Comparison of ENCODE assay signal across 9 cellular contexts in genomic region chr10:79286318-79286951, GRCh38.
DNase-seq lines count a peak whose midpoint lies in the region; ATAC-seq and TF ChIP-seq lines count a peak whose summit lies in the region.
"Had no signal": no experiment of that assay in that cellular context is flagged by ENCODE, and none has a peak within 500 bp of the region (broad histone marks: within the 10 kb centered on the region; RNA-seq: fewer than 3 reads in every experiment).

No MANE protein-coding gene starts in this region.

- ATAC-seq in GM19438 (IDR thresholded peaks at IDR 0.05; ENCODE audit: low read depth, unreplicated experiment) (peak; percentile 88), HG03571 (IDR thresholded peaks at IDR 0.05; ENCODE audit: unreplicated experiment) (peak; percentile 79), WTC11 (no peak)

- H3K27ac Mint-ChIP-seq in WTC11 = peak overlapping the region; percentile 41; the same call in 1 of the 2 replicates

- H3K27me3 Mint-ChIP-seq in WTC11 (ENCODE audit: low read depth) = no peaks in the 10 kb centered on the region

- no peak for TF ChIP-seq CTCF in WTC11 (IDR thresholded peaks at IDR 0.05)

- H3K9me3 Mint-ChIP-seq in WTC11 = no peaks in the 10 kb centered on the region
- H3K9me3 Mint-ChIP-seq: nephron had no signal

- CTCF ChIA-PET in WTC11 (lab: Charles Lee) = no interaction called here

- H3K4me1 Mint-ChIP-seq in WTC11 = peaks cover 6% of the 10 kb centered on the region; the same call in 1 of the 2 replicates

- DNase-seq in CD1c-positive myeloid dendritic cell (ENCODE audit: extremely low spot score) (peak; percentile 100), WTC11 (ENCODE audit: low spot score) (no peak), brain pericyte (ENCODE audit: low read depth, low spot score) (peak; percentile 88), middle frontal gyrus (ENCODE audit: extremely low spot score, low spot score) (peak; percentile 79), NCI-H187 (lab: John Stamatoyannopoulos, UW) (no peak)
- peak; percentile 87 to 91 for DNase-seq in stimulated activated CD8-positive, alpha-beta memory T cell treated with anti-CD3 and anti-CD28 coated beads, Interleukin-7, amount 100 ng/mL, for 4 hours (ENCODE audit: low read depth in 2 of 2)

- H3K4me3 Mint-ChIP-seq in WTC11 = no peak overlapping the region
- H3K4me3 Mint-ChIP-seq: nephron had no signal

- POLR2A ChIA-PET in WTC11 (lab: Charles Lee) = no interaction called here

- H3K36me3 Mint-ChIP-seq in WTC11 = peaks cover 6% of the 10 kb centered on the region

TF ChIP-seq in WTC11, 78 proteins besides CTCF, POLR2A, EP300 and RAD21:
- TF ChIP-seq FOXJ3 (CRISPR knock-in tag; IDR thresholded peaks at IDR 0.05; ENCODE audit: borderline replicate concordance) = no peak
- no peak for TF ChIP-seq FOXP1 (CRISPR knock-in tag; IDR thresholded peaks at IDR 0.05; ENCODE audit: borderline replicate concordance)
- no peak for TF ChIP-seq ELF4 (CRISPR knock-in tag; IDR thresholded peaks at IDR 0.05; ENCODE audit: low read depth)
- TF ChIP-seq, protein P1, sequence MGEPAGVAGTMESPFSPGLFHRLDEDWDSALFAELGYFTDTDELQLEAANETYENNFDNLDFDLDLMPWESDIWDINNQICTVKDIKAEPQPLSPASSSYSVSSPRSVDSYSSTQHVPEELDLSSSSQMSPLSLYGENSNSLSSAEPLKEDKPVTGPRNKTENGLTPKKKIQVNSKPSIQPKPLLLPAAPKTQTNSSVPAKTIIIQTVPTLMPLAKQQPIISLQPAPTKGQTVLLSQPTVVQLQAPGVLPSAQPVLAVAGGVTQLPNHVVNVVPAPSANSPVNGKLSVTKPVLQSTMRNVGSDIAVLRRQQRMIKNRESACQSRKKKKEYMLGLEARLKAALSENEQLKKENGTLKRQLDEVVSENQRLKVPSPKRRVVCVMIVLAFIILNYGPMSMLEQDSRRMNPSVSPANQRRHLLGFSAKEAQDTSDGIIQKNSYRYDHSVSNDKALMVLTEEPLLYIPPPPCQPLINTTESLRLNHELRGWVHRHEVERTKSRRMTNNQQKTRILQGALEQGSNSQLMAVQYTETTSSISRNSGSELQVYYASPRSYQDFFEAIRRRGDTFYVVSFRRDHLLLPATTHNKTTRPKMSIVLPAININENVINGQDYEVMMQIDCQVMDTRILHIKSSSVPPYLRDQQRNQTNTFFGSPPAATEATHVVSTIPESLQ (CRISPR knock-in tag; IDR thresholded peaks at IDR 0.05) = no peak
- TF ChIP-seq, protein P2, sequence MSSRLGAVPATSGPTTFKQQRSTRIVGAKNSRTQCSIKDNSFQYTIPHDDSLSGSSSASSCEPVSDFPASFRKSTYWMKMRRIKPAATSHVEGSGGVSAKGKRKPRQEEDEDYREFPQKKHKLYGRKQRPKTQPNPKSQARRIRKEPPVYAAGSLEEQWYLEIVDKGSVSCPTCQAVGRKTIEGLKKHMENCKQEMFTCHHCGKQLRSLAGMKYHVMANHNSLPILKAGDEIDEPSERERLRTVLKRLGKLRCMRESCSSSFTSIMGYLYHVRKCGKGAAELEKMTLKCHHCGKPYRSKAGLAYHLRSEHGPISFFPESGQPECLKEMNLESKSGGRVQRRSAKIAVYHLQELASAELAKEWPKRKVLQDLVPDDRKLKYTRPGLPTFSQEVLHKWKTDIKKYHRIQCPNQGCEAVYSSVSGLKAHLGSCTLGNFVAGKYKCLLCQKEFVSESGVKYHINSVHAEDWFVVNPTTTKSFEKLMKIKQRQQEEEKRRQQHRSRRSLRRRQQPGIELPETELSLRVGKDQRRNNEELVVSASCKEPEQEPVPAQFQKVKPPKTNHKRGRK (CRISPR knock-in tag; IDR thresholded peaks at IDR 0.05; ENCODE audit: borderline replicate concordance) = no peak
- no peak for TF ChIP-seq IRF2 (CRISPR knock-in tag; IDR thresholded peaks at IDR 0.05; ENCODE audit: borderline replicate concordance, low read depth)
- TF ChIP-seq TCF7 (CRISPR knock-in tag; IDR thresholded peaks at IDR 0.05; ENCODE audit: low read depth) = no peak
- TF ChIP-seq USF2 (CRISPR knock-in tag; IDR thresholded peaks at IDR 0.05) = no peak
- TF ChIP-seq E2F1 (CRISPR knock-in tag; IDR thresholded peaks at IDR 0.05) = no peak
- TF ChIP-seq, protein P3, sequence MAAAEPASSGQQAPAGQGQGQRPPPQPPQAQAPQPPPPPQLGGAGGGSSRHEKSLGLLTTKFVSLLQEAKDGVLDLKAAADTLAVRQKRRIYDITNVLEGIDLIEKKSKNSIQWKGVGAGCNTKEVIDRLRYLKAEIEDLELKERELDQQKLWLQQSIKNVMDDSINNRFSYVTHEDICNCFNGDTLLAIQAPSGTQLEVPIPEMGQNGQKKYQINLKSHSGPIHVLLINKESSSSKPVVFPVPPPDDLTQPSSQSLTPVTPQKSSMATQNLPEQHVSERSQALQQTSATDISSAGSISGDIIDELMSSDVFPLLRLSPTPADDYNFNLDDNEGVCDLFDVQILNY (CRISPR knock-in tag; IDR thresholded peaks at IDR 0.05) = no peak
- no peak for TF ChIP-seq GABPB1 (CRISPR knock-in tag; IDR thresholded peaks at IDR 0.05)
- TF ChIP-seq, protein P4, sequence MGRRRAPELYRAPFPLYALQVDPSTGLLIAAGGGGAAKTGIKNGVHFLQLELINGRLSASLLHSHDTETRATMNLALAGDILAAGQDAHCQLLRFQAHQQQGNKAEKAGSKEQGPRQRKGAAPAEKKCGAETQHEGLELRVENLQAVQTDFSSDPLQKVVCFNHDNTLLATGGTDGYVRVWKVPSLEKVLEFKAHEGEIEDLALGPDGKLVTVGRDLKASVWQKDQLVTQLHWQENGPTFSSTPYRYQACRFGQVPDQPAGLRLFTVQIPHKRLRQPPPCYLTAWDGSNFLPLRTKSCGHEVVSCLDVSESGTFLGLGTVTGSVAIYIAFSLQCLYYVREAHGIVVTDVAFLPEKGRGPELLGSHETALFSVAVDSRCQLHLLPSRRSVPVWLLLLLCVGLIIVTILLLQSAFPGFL (CRISPR knock-in tag; IDR thresholded peaks at IDR 0.05; ENCODE audit: borderline replicate concordance) = no peak
- TF ChIP-seq TEAD1 (CRISPR knock-in tag; IDR thresholded peaks at IDR 0.05) = no peak
- no peak for TF ChIP-seq SMAD3 (CRISPR knock-in tag; IDR thresholded peaks at IDR 0.05; ENCODE audit: borderline replicate concordance)
- TF ChIP-seq, protein P5, sequence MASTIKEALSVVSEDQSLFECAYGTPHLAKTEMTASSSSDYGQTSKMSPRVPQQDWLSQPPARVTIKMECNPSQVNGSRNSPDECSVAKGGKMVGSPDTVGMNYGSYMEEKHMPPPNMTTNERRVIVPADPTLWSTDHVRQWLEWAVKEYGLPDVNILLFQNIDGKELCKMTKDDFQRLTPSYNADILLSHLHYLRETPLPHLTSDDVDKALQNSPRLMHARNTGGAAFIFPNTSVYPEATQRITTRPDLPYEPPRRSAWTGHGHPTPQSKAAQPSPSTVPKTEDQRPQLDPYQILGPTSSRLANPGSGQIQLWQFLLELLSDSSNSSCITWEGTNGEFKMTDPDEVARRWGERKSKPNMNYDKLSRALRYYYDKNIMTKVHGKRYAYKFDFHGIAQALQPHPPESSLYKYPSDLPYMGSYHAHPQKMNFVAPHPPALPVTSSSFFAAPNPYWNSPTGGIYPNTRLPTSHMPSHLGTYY (CRISPR knock-in tag; IDR thresholded peaks at IDR 0.05) = no peak
- TF ChIP-seq MXD4 (CRISPR knock-in tag; IDR thresholded peaks at IDR 0.05; ENCODE audit: borderline replicate concordance) = no peak
- no peak for TF ChIP-seq SP1 (CRISPR knock-in tag; conservative IDR thresholded peaks at IDR 0.05)
- TF ChIP-seq, protein P6, sequence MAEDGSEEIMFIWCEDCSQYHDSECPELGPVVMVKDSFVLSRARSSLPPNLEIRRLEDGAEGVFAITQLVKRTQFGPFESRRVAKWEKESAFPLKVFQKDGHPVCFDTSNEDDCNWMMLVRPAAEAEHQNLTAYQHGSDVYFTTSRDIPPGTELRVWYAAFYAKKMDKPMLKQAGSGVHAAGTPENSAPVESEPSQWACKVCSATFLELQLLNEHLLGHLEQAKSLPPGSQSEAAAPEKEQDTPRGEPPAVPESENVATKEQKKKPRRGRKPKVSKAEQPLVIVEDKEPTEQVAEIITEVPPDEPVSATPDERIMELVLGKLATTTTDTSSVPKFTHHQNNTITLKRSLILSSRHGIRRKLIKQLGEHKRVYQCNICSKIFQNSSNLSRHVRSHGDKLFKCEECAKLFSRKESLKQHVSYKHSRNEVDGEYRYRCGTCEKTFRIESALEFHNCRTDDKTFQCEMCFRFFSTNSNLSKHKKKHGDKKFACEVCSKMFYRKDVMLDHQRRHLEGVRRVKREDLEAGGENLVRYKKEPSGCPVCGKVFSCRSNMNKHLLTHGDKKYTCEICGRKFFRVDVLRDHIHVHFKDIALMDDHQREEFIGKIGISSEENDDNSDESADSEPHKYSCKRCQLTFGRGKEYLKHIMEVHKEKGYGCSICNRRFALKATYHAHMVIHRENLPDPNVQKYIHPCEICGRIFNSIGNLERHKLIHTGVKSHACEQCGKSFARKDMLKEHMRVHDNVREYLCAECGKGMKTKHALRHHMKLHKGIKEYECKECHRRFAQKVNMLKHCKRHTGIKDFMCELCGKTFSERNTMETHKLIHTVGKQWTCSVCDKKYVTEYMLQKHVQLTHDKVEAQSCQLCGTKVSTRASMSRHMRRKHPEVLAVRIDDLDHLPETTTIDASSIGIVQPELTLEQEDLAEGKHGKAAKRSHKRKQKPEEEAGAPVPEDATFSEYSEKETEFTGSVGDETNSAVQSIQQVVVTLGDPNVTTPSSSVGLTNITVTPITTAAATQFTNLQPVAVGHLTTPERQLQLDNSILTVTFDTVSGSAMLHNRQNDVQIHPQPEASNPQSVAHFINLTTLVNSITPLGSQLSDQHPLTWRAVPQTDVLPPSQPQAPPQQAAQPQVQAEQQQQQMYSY (CRISPR knock-in tag; IDR thresholded peaks at IDR 0.05) = no peak
- no peak for TF ChIP-seq CREB1 (CRISPR knock-in tag; IDR thresholded peaks at IDR 0.05)

Comparison
In these comparisons a context has a peak if more than half of its experiments do, and no peak if none do; other contexts are left out.
1. DNase-seq: peak in CD1c-positive myeloid dendritic cell (single experiment), brain pericyte (single experiment), middle frontal gyrus (single experiment) and stimulated activated CD8-positive, alpha-beta memory T cell treated with anti-CD3 and anti-CD28 coated beads, Interleukin-7, amount 100 ng/mL, for 4 hours (2 of 2); none in WTC11 (single experiment) and NCI-H187 (0 of 2).